In genomic region chr1:165857046-165857801, GRCh38 we compare ENCODE assay signal across 8 cellular contexts. TPM values are rescaled to one million over a fixed set of nuclear protein-coding genes. Genes with fewer than 3 reads are reported as not detected.
A peak's percentile ranks its signal among the peaks of the same experiment; 100 is the strongest.
DNase-seq lines count a peak whose midpoint lies in the region; ATAC-seq and TF ChIP-seq lines count a peak whose summit lies in the region.

No MANE protein-coding gene starts in this region.

- H3K27ac Mint-ChIP-seq in activated naive CD4-positive, alpha-beta T cell treated with anti-CD3 and anti-CD28 coated beads, Interleukin-2, amount 10 ng/mL, durations not matched to agents 7 days and 5 days: no peak overlapping the region

- no peaks in the 10 kb centered on the region for H3K9me3 Mint-ChIP-seq in activated naive CD4-positive, alpha-beta T cell treated with anti-CD3 and anti-CD28 coated beads, Interleukin-2, amount 10 ng/mL, durations not matched to agents 7 days and 5 days

- peaks cover 13% of the 10 kb centered on the region; the same call in 1 of the 2 replicates for H3F3A ChIP-seq in PC-9 (ENCODE audit: insufficient read depth, low read depth)

- peaks cover 83% of the 10 kb centered on the region for H3K79me2 ChIP-seq in fibroblast of lung (ENCODE audit: control insufficient read depth, insufficient read depth, low read length)
- peaks cover 96% of the 10 kb centered on the region for H3K79me2 ChIP-seq in PC-9 (ENCODE audit: low read depth)

- no peaks in the 10 kb centered on the region for H3K36me3 ChIP-seq in fibroblast of lung (ENCODE audit: control insufficient read depth, insufficient read depth, low read length)
- no peaks in the 10 kb centered on the region; the same call in 1 of the 2 replicates for H3K36me3 ChIP-seq in PC-9 (ENCODE audit: low read depth)

- H3K36me3 Mint-ChIP-seq in activated naive CD4-positive, alpha-beta T cell treated with anti-CD3 and anti-CD28 coated beads, Interleukin-2, amount 10 ng/mL, durations not matched to agents 7 days and 5 days: no peaks in the 10 kb centered on the region

- TF ChIP-seq CTCF in fibroblast of lung (conservative IDR thresholded peaks at IDR 0.05 in 1 of 2, IDR thresholded peaks at IDR 0.05 in 1 of 2; ENCODE audit: low read depth in 1 of 2, low read length in 2 of 2) (no peak), PC-9 (conservative IDR thresholded peaks at IDR 0.05) (no peak)

- H4K20me1 ChIP-seq in fibroblast of lung (ENCODE audit: control insufficient read depth, extremely low read depth, insufficient read depth, low read length) (peaks cover 2% of the 10 kb centered on the region), PC-9 (ENCODE audit: insufficient read depth) (peaks cover 73% of the 10 kb centered on the region)

- ATAC-seq in GM21528 (IDR thresholded peaks at IDR 0.05; ENCODE audit: low FRiP score, unreplicated experiment) (peak; percentile 80), GM19455 (IDR thresholded peaks at IDR 0.05; ENCODE audit: unreplicated experiment) (no peak)

- no peak overlapping the region for H3K9ac ChIP-seq in fibroblast of lung (ENCODE audit: insufficient read depth, low read length)

- intact Hi-C loops in PC-9 (cut with micrococcal nuclease; ENCODE audit: unreplicated experiment): no loop called here

- H3K27me3 Mint-ChIP-seq in activated naive CD4-positive, alpha-beta T cell treated with anti-CD3 and anti-CD28 coated beads, Interleukin-2, amount 10 ng/mL, durations not matched to agents 7 days and 5 days: no peaks in the 10 kb centered on the region

- no peak overlapping the region for H2AFZ ChIP-seq in fibroblast of lung (ENCODE audit: low read length)
- H2AFZ ChIP-seq in PC-9: no peak overlapping the region

- no peaks in the 10 kb centered on the region for H3K27me3 ChIP-seq in fibroblast of lung (ENCODE audit: control insufficient read depth, insufficient read depth, low read length)
- no peaks in the 10 kb centered on the region for H3K27me3 ChIP-seq in PC-9 (ENCODE audit: insufficient read depth, low read depth)

- H3K9me3 ChIP-seq in fibroblast of lung (ENCODE audit: control insufficient read depth, insufficient read depth, low read depth, low read length) (no peaks in the 10 kb centered on the region), PC-9 (ENCODE audit: insufficient read depth, low read depth) (no peaks in the 10 kb centered on the region)

- H3K4me1 ChIP-seq in fibroblast of lung (ENCODE audit: control insufficient read depth, extremely low read depth, insufficient read depth, low read length): peaks cover 22% of the 10 kb centered on the region
- H3K4me1 ChIP-seq in PC-9 (replicated peaks; ENCODE audit: insufficient read depth): peaks cover 20% of the 10 kb centered on the region

- peak overlapping the region; percentile 35; the same call in 1 of the 2 replicates for H3K4me3 ChIP-seq in GM08714 (ENCODE audit: low read length)
- no peak overlapping the region for H3K4me3 ChIP-seq in fibroblast of lung (replicated peaks in 1 of 4; ENCODE audit: control extremely low read depth in 1 of 4, insufficient read depth in 1 of 4, low read depth in 3 of 4, low read length in 4 of 4)
- no peak overlapping the region for H3K4me3 ChIP-seq in PC-9

- POLR2A ChIA-PET in PC-9 (lab: Charles Lee; ENCODE audit: unreplicated experiment): no interaction called here

- H3K4me3 Mint-ChIP-seq in activated naive CD4-positive, alpha-beta T cell treated with anti-CD3 and anti-CD28 coated beads, Interleukin-2, amount 10 ng/mL, durations not matched to agents 7 days and 5 days: no peak overlapping the region

- no peaks in the 10 kb centered on the region for H3K9me2 ChIP-seq in PC-9 (ENCODE audit: insufficient read depth)

- CTCF ChIA-PET in activated naive CD4-positive, alpha-beta T cell treated with anti-CD3 and anti-CD28 coated beads, Interleukin-2, amount 10 ng/mL, durations not matched to agents 7 days and 5 days (lab: Charles Lee): interaction anchor here (0.7 kb wide), 1 partner anchor 8 kb away, joined by 3 read pairs; no protein-coding TSS in a partner anchor
- CTCF ChIA-PET in PC-9 (lab: Charles Lee): no interaction called here

- peaks cover 22% of the 10 kb centered on the region for H3K4me1 Mint-ChIP-seq in activated naive CD4-positive, alpha-beta T cell treated with anti-CD3 and anti-CD28 coated beads, Interleukin-2, amount 10 ng/mL, durations not matched to agents 7 days and 5 days

- no TSS peak for BruUV-seq in PC-9 (replicated peaks; lab: Mats Ljungman, UMichigan)

- peak; percentile 47 for DNase-seq in HT1080 (ENCODE audit: low read depth)
- peak in 1 of 2 donors; percentile 60 for DNase-seq in fibroblast of lung (ENCODE audit: low read depth in 2 of 2)
- no peak for DNase-seq in activated naive CD4-positive, alpha-beta T cell treated with anti-CD3 and anti-CD28 coated beads, Interleukin-2, amount 10 ng/mL, durations not matched to agents 7 days and 5 days
- no peak for DNase-seq in PC-9
- no peak for DNase-seq in SKM-1 (lab: John Stamatoyannopoulos, UW; ENCODE audit: unreplicated experiment)

- H3K4me2 ChIP-seq in fibroblast of lung (ENCODE audit: extremely low read depth, insufficient read depth, low read length) (no peak overlapping the region), PC-9 (no peak overlapping the region)

- H3K27ac ChIP-seq in fibroblast of lung (ENCODE audit: insufficient read depth, low read length): peak overlapping the region; percentile 22
- H3K27ac ChIP-seq in PC-9: no peak overlapping the region

RNA-seq across cellular contexts. Expression of gene UCK2, which starts 29.8 kb away (rescaled TPM):
- 133 and 148 TPM in 2 replicates for total RNA-seq in HT1080 (2014; rRNA removed; shearing (Covaris generic))
- 75.8 and 80.1 TPM in 2 replicates for polyA plus RNA-seq in HT1080 (2015; cell fraction: cytosol; rRNA removed)
- 60.9 and 63.7 TPM in 2 replicates for polyA plus RNA-seq in HT1080 (2015; cell fraction: nucleus; rRNA removed)
- total RNA-seq in fibroblast of lung (47.8 and 95.1 TPM in 2 replicates), PC-9 (2021) (54.8 and 59.9 TPM in 2 replicates)
- 83.1 and 99.0 TPM in 2 replicates for polyA plus RNA-seq in fibroblast of lung
- 70.8 and 95.7 TPM in 2 replicates for polyA plus RNA-seq in fibroblast of lung (2012)
- 87.6 and 123 TPM in 2 replicates for polyA minus RNA-seq in fibroblast of lung (ENCODE audit: low replicate concordance)
